ENCODE assay signal across 14 cellular contexts in genomic region chr14:21631084-21631483, GRCh38. TPM values are rescaled to one million over a fixed set of nuclear protein-coding genes. Genes with fewer than 3 reads are reported as not detected.
"Had no signal": no experiment of that assay in that cellular context is flagged by ENCODE, and none has a peak within 500 bp of the region (broad histone marks: within the 10 kb centered on the region; RNA-seq: fewer than 3 reads in every experiment).

No MANE protein-coding gene starts in this region.

- H3K27me3 ChIP-seq: neutrophil had no signal

- H3K27ac ChIP-seq: neutrophil had no signal

- ATAC-seq: naive thymus-derived CD4-positive, alpha-beta T cell; sciatic nerve had no signal

- H3K36me3 ChIP-seq: neutrophil had no signal

- DNase-seq: activated CD4-positive, alpha-beta T cell treated with anti-CD3 and anti-CD28 coated beads, Interleukin-2, amount 10 ng/mL, durations not matched to agents 7 days and 5 days; activated CD4-positive, CD25-positive, alpha-beta regulatory T cell; activated CD8-positive, alpha-beta memory T cell treated with anti-CD3 and anti-CD28 coated beads for 24 hours; effector memory CD4-positive, alpha-beta T cell; naive thymus-derived CD4-positive, alpha-beta T cell; stimulated activated naive CD4-positive, alpha-beta T cell treated with Interleukin-2 at 50 U/mL for 16 hours; trophoblast cell had no signal

- H3K9me3 ChIP-seq: neutrophil had no signal

- FAIRE-seq: TTC549 had no signal

RNA-seq across cellular contexts. Expression of gene OR10G2, which starts 3.7 kb away (rescaled TPM):
- total RNA-seq: activated CD4-positive, alpha-beta T cell treated with anti-CD3 and anti-CD28 coated beads, Interleukin-2, amount 10 ng/mL, durations not matched to agents 7 days and 5 days; epithelial cell of proximal tubule; glomerular endothelial cell; lung microvascular endothelial cell; mononuclear cell; naive thymus-derived CD4-positive, alpha-beta T cell; sciatic nerve had no signal

RNA-seq across cellular contexts. Expression of gene OR4E2, which starts 22.6 kb away (rescaled TPM):
- total RNA-seq: activated CD4-positive, alpha-beta T cell treated with anti-CD3 and anti-CD28 coated beads, Interleukin-2, amount 10 ng/mL, durations not matched to agents 7 days and 5 days; epithelial cell of proximal tubule; glomerular endothelial cell; lung microvascular endothelial cell; mononuclear cell; naive thymus-derived CD4-positive, alpha-beta T cell; sciatic nerve had no signal
- polyA plus RNA-seq: naive thymus-derived CD4-positive, alpha-beta T cell had no signal

RNA-seq across cellular contexts. Expression of gene OR4E1, which starts 42.5 kb away (rescaled TPM):
- total RNA-seq: epithelial cell of proximal tubule, glomerular endothelial cell, lung microvascular endothelial cell, sciatic nerve had no signal
- polyA plus RNA-seq: naive thymus-derived CD4-positive, alpha-beta T cell had no signal

RNA-seq across cellular contexts. Expression of gene OR10G3, which starts 51.2 kb away (rescaled TPM):
- total RNA-seq: activated CD4-positive, alpha-beta T cell treated with anti-CD3 and anti-CD28 coated beads, Interleukin-2, amount 10 ng/mL, durations not matched to agents 7 days and 5 days; epithelial cell of proximal tubule; glomerular endothelial cell; lung microvascular endothelial cell; mononuclear cell; naive thymus-derived CD4-positive, alpha-beta T cell; sciatic nerve had no signal
- polyA plus RNA-seq: naive thymus-derived CD4-positive, alpha-beta T cell had no signal
